In genomic region chr4:120049732-120050494, GRCh38 we compare ENCODE assay signal across 8 cellular contexts. TPM values are rescaled to one million over a fixed set of nuclear protein-coding genes. Genes with fewer than 3 reads are reported as not detected.
DNase-seq lines count a peak whose midpoint lies in the region; ATAC-seq and TF ChIP-seq lines count a peak whose summit lies in the region.

No MANE protein-coding gene starts in this region.

- POLR2A ChIA-PET in IMR-90 (lab: Charles Lee; ENCODE audit: unreplicated experiment): no interaction called here
- POLR2A ChIA-PET in RWPE1 (lab: Yijun Ruan, JAX; ENCODE audit: low non-redundant PET): no interaction called here

- peak overlapping the region; percentile 67 for H4K5ac ChIP-seq in IMR-90 (ENCODE audit: low read depth, low read length)

- peaks cover 15% of the 10 kb centered on the region; the same call in 1 of the 2 replicates for H3K36me3 ChIP-seq in DND-41 (ENCODE audit: insufficient read depth, low read length)
- H3K36me3 ChIP-seq in IMR-90 (ENCODE audit: control insufficient read depth, insufficient read depth, low read length): no peaks in the 10 kb centered on the region
- H3K36me3 ChIP-seq in neuronal stem cell (replicated peaks in 1 of 2; ENCODE audit: control insufficient read depth in 2 of 2, insufficient read depth in 2 of 2, low read length in 2 of 2): peaks cover 1 to 11% of the 10 kb centered on the region in 2 donors

- peak; percentile 96 for ATAC-seq in DND-41 (ENCODE audit: insufficient read depth, low read depth)
- ATAC-seq in GM21529 (IDR thresholded peaks at IDR 0.05; ENCODE audit: unreplicated experiment): peak; percentile 92
- ATAC-seq in IMR-90 (ENCODE audit: low read depth): peak; percentile 84

- TF ChIP-seq CTCF in DND-41 (IDR thresholded peaks at IDR 0.05; ENCODE audit: borderline replicate concordance, extremely low read depth, low read length, poor library complexity, severe bottlenecking): peak; percentile 86
- TF ChIP-seq CTCF in IMR-90 (conservative IDR thresholded peaks at IDR 0.05; ENCODE audit: low read depth, low read length): peak; percentile 87
- peak; percentile 86 for TF ChIP-seq CTCF in RWPE1 (conservative IDR thresholded peaks at IDR 0.05; ENCODE audit: low read depth)
- peak; percentile 88 for TF ChIP-seq CTCF in fibroblast of villous mesenchyme (IDR thresholded peaks at IDR 0.05; ENCODE audit: insufficient read depth, low read depth, low read length)

- DNase-seq in DND-41 (peak; percentile 72), IMR-90 (peak; percentile 92), RWPE1 (ENCODE audit: low spot score) (peak; percentile 50), fibroblast of villous mesenchyme (ENCODE audit: low read depth) (peak; percentile 90), neuronal stem cell (ENCODE audit: low spot score) (peak; percentile 74), stromal cell of bone marrow (ENCODE audit: low read depth) (peak; percentile 86)
- peak; percentile 55 for DNase-seq in activated T-helper 2 cell treated with anti-CD3 and anti-CD28 coated beads, Interferon-gamma antibody, Interleukin-2, Interleukin-4, amounts not matched to agents 10 μg/mL and 5 μg/mL and 100 μg/mL, durations not matched to agents 14 hours and 24 hours and 36 hours (ENCODE audit: low spot score)

- no peaks in the 10 kb centered on the region for H3K9me3 Mint-ChIP-seq in activated T-helper 2 cell treated with anti-CD3 and anti-CD28 coated beads, Interferon-gamma antibody, Interleukin-2, Interleukin-4, amounts not matched to agents 10 μg/mL and 5 μg/mL and 100 μg/mL, durations not matched to agents 14 hours and 24 hours and 36 hours

- H3K18ac ChIP-seq in IMR-90 (ENCODE audit: low read depth, low read length) (peak overlapping the region; percentile 52), neuronal stem cell (ENCODE audit: low read length) (no peak overlapping the region)

- CTCF ChIA-PET in IMR-90 (lab: Yijun Ruan, JAX) (interaction anchor here (0.7 to 1.5 kb wide), 2 partner anchors 299 to 421 kb away, joined by 3 to 8 read pairs; partner anchors contain the start of gene PDE5A), RWPE1 (lab: Yijun Ruan, JAX) (interaction anchor here (0.6 to 2.0 kb wide), 2 partner anchors 244 to 421 kb away, joined by 3 to 5 read pairs; partner anchors contain the start of gene PDE5A)

- no peaks in the 10 kb centered on the region for H3K9me3 ChIP-seq in DND-41 (ENCODE audit: insufficient read depth, low read length, severe bottlenecking)
- H3K9me3 ChIP-seq in IMR-90 (ENCODE audit: control insufficient read depth, insufficient read depth, low read length): no peaks in the 10 kb centered on the region
- H3K9me3 ChIP-seq in neuronal stem cell (replicated peaks in 1 of 2; ENCODE audit: control insufficient read depth in 2 of 2, insufficient read depth in 1 of 2, low read depth in 1 of 2, low read length in 2 of 2): no peaks in the 10 kb centered on the region

- H3K56ac ChIP-seq in IMR-90 (ENCODE audit: extremely low read depth, insufficient read depth, low read length): peak overlapping the region; percentile 64; the same call in 1 of the 2 replicates

- H2BK120ac ChIP-seq in IMR-90 (ENCODE audit: low read depth, low read length): peak overlapping the region; percentile 98
- no peak overlapping the region for H2BK120ac ChIP-seq in neuronal stem cell (ENCODE audit: low read depth, low read length)

- peaks cover 4% of the 10 kb centered on the region; the same call in 1 of the 2 replicates for H3K9me1 ChIP-seq in IMR-90 (ENCODE audit: insufficient read depth, low read length)

- H3K79me1 ChIP-seq in IMR-90 (ENCODE audit: low read depth in 1 of 2, low read length in 2 of 2) (peaks cover 0 to 14% of the 10 kb centered on the region in 2 experiments; a peak in 3 of 4 replicates), neuronal stem cell (ENCODE audit: low read depth, low read length) (no peaks in the 10 kb centered on the region)

- dilution Hi-C loops in IMR-90 (cut with HindIII; ENCODE audit: low sequenced_read_pairs, unreplicated experiment): no loop called here

- H3K23ac ChIP-seq in IMR-90 (ENCODE audit: low read depth, low read length): peak overlapping the region; percentile 85
- no peak overlapping the region for H3K23ac ChIP-seq in neuronal stem cell (ENCODE audit: low read depth, low read length, poor library complexity)

- H4K91ac ChIP-seq in IMR-90 (ENCODE audit: insufficient read depth, low read depth, low read length) (peak overlapping the region; percentile 88), neuronal stem cell (ENCODE audit: low read depth, low read length, poor library complexity) (no peak overlapping the region)

- no peak for TF ChIP-seq POLR2A in IMR-90 (IDR thresholded peaks at IDR 0.05; ENCODE audit: low read depth, low read length)

- TF ChIP-seq RAD21 in IMR-90 (IDR thresholded peaks at IDR 0.05; ENCODE audit: low read length): peak; percentile 95

- in situ Hi-C loops in IMR-90 (cut with MboI; ENCODE audit: low sequenced_read_pairs): loop anchor here (5.0 to 10.0 kb wide), 2 partner anchors 423 to 495 kb away; partner anchors contain the start of gene PDE5A

- H3K4ac ChIP-seq in IMR-90 (ENCODE audit: low read depth, low read length) (peak overlapping the region; percentile 93), neuronal stem cell (ENCODE audit: low read length) (no peak overlapping the region)

- peaks cover 1% of the 10 kb centered on the region for H3K36me3 Mint-ChIP-seq in activated T-helper 2 cell treated with anti-CD3 and anti-CD28 coated beads, Interferon-gamma antibody, Interleukin-2, Interleukin-4, amounts not matched to agents 10 μg/mL and 5 μg/mL and 100 μg/mL, durations not matched to agents 14 hours and 24 hours and 36 hours (ENCODE audit: low read depth)

- H2AK5ac ChIP-seq in IMR-90 (ENCODE audit: low read depth, low read length): peak overlapping the region; percentile 29; the same call in 1 of the 2 replicates
- no peak overlapping the region for H2AK5ac ChIP-seq in neuronal stem cell (ENCODE audit: low read depth, low read length)

- H2BK5ac ChIP-seq in IMR-90 (ENCODE audit: low read depth, low read length, poor library complexity, severe bottlenecking): peak overlapping the region; percentile 65
- H2BK5ac ChIP-seq in neuronal stem cell (ENCODE audit: low read length): no peak overlapping the region

- H3K79me2 ChIP-seq in DND-41 (ENCODE audit: insufficient read depth, low read length): no peaks in the 10 kb centered on the region

- 40% methylated on average over 6 of the region's 11 CpGs; no CpG with 5 or more reads in 1 of the 2 experiments for WGBS in IMR-90 (ENCODE audit: extremely low coverage in 2 of 2, insufficient read length in 1 of 2), 2 experiments
- no CpG with 5 or more reads among the region's 11 CpGs for WGBS in neuronal stem cell (ENCODE audit: extremely low coverage in 2 of 2, insufficient read length in 2 of 2, insufficient replicate concordance in 1 of 2), 2 donors

- peaks cover 4% of the 10 kb centered on the region for H3K4me1 Mint-ChIP-seq in activated T-helper 2 cell treated with anti-CD3 and anti-CD28 coated beads, Interferon-gamma antibody, Interleukin-2, Interleukin-4, amounts not matched to agents 10 μg/mL and 5 μg/mL and 100 μg/mL, durations not matched to agents 14 hours and 24 hours and 36 hours (ENCODE audit: low read depth)

- BruUV-seq in IMR-90 (replicated peaks; lab: Mats Ljungman, UMichigan): no TSS peak

- H4K8ac ChIP-seq in IMR-90 (ENCODE audit: low read depth in 2 of 2, low read length in 2 of 2) (peak overlapping the region; percentile 35 to 81; a peak in 3 of 4 replicates), neuronal stem cell (ENCODE audit: low read depth, low read length) (no peak overlapping the region)

- H3K9ac ChIP-seq in DND-41 (ENCODE audit: low read depth, low read length) (no peak overlapping the region), IMR-90 (ENCODE audit: low read depth, low read length) (peak overlapping the region; percentile 50), neuronal stem cell (ENCODE audit: low read depth, low read length, poor library complexity) (no peak overlapping the region)

- peak overlapping the region; percentile 98 for H2BK20ac ChIP-seq in IMR-90 (ENCODE audit: low read depth, low read length)

- no peaks in the 10 kb centered on the region for H3K27me3 ChIP-seq in DND-41 (ENCODE audit: insufficient read depth, low read length, poor library complexity)
- H3K27me3 ChIP-seq in IMR-90 (ENCODE audit: control insufficient read depth, insufficient read depth, low read length): no peaks in the 10 kb centered on the region
- no peaks in the 10 kb centered on the region for H3K27me3 ChIP-seq in neuronal stem cell (ENCODE audit: control insufficient read depth in 3 of 3, insufficient read depth in 3 of 3, low read depth in 1 of 3, low read length in 3 of 3)

- no peak overlapping the region for H3K27ac Mint-ChIP-seq in activated T-helper 2 cell treated with anti-CD3 and anti-CD28 coated beads, Interferon-gamma antibody, Interleukin-2, Interleukin-4, amounts not matched to agents 10 μg/mL and 5 μg/mL and 100 μg/mL, durations not matched to agents 14 hours and 24 hours and 36 hours

- H3K27ac ChIP-seq in DND-41 (ENCODE audit: low read length) (no peak overlapping the region), IMR-90 (ENCODE audit: insufficient read depth, low read length) (peak overlapping the region; percentile 85), RWPE1 (no peak overlapping the region), neuronal stem cell (replicated peaks; ENCODE audit: low read length) (no peak overlapping the region)

- H3K27me3 Mint-ChIP-seq in activated T-helper 2 cell treated with anti-CD3 and anti-CD28 coated beads, Interferon-gamma antibody, Interleukin-2, Interleukin-4, amounts not matched to agents 10 μg/mL and 5 μg/mL and 100 μg/mL, durations not matched to agents 14 hours and 24 hours and 36 hours (ENCODE audit: low read depth): no peaks in the 10 kb centered on the region

- peak overlapping the region; percentile 91 for H2AK9ac ChIP-seq in IMR-90 (replicated peaks; ENCODE audit: low read depth, low read length, poor library complexity)

- H2AFZ ChIP-seq in DND-41 (ENCODE audit: low read depth, low read length): 0 out of 2 replicates have a peak overlapping the region, but pooled peaks have one; percentile 38
- H2AFZ ChIP-seq in IMR-90 (replicated peaks; ENCODE audit: low read length, poor library complexity): peak overlapping the region; percentile 84
- H2AFZ ChIP-seq in neuronal stem cell (ENCODE audit: low read length): peak overlapping the region; percentile 73

- H3K4me2 ChIP-seq in DND-41 (ENCODE audit: insufficient read depth, low read length) (no peak overlapping the region), IMR-90 (ENCODE audit: low read depth, low read length) (peak overlapping the region; percentile 64), neuronal stem cell (ENCODE audit: insufficient read depth, low read length, poor library complexity, severe bottlenecking) (no peak overlapping the region)

- H2BK12ac ChIP-seq in neuronal stem cell (ENCODE audit: low read length): no peak overlapping the region

- H2BK15ac ChIP-seq in IMR-90 (ENCODE audit: low read depth, low read length) (peak overlapping the region; percentile 87; the same call in 2 of the 3 replicates), neuronal stem cell (ENCODE audit: low read length) (no peak overlapping the region)

- intact Hi-C loops in IMR-90 (cut with micrococcal nuclease): loop anchor here (1.0 to 10.0 kb wide), 5 partner anchors 315 to 1069 kb away; no protein-coding TSS in a partner anchor
- intact Hi-C loops in activated T-helper 2 cell treated with anti-CD3 and anti-CD28 coated beads, Interferon-gamma antibody, Interleukin-2, Interleukin-4, amounts not matched to agents 10 μg/mL and 5 μg/mL and 100 μg/mL, durations not matched to agents 14 hours and 24 hours and 36 hours (cut with micrococcal nuclease): loop anchor here (1.0 to 5.0 kb wide), 3 partner anchors 16 to 738 kb away; partner anchors contain the start of gene MAD2L1

- H3K4me3 Mint-ChIP-seq in activated T-helper 2 cell treated with anti-CD3 and anti-CD28 coated beads, Interferon-gamma antibody, Interleukin-2, Interleukin-4, amounts not matched to agents 10 μg/mL and 5 μg/mL and 100 μg/mL, durations not matched to agents 14 hours and 24 hours and 36 hours (ENCODE audit: low read depth): no peak overlapping the region

- H3K4me1 ChIP-seq in DND-41 (ENCODE audit: insufficient read depth, low read length) (0 out of 2 replicates have a peak, but pooled peaks cover 2% of the 10 kb centered on the region), IMR-90 (ENCODE audit: control insufficient read depth, insufficient read depth, low read length) (peaks cover 4% of the 10 kb centered on the region), neuronal stem cell (ENCODE audit: control insufficient read depth in 2 of 2, insufficient read depth in 1 of 2, low read depth in 1 of 2, low read length in 2 of 2) (no peaks in the 10 kb centered on the region)

- H3K14ac ChIP-seq in IMR-90 (replicated peaks; ENCODE audit: low read depth, low read length) (peak overlapping the region; percentile 88), neuronal stem cell (ENCODE audit: low read length) (no peak overlapping the region)

- H3K4me3 ChIP-seq in DND-41 (ENCODE audit: low read depth in 1 of 2, low read length in 2 of 2) (no peak overlapping the region), IMR-90 (ENCODE audit: insufficient read depth, low read depth, low read length) (peak overlapping the region; percentile 21; the same call in 1 of the 2 replicates), fibroblast of villous mesenchyme (ENCODE audit: low read depth, low read length) (peak overlapping the region; percentile 57), neuronal stem cell (ENCODE audit: low read length in 2 of 2) (no peak overlapping the region)

- peaks cover 3% of the 10 kb centered on the region; the same call in 1 of the 2 replicates for H4K20me1 ChIP-seq in DND-41 (ENCODE audit: insufficient read depth, low read length)
- H4K20me1 ChIP-seq in IMR-90 (ENCODE audit: insufficient read depth, low read length): no peaks in the 10 kb centered on the region

RNA-seq across cellular contexts. Expression of gene MAD2L1, which starts 16.7 kb away (rescaled TPM):
- 13.6 and 32.2 TPM in 2 replicates for total RNA-seq in IMR-90 (2012; rRNA removed)
- 15.2 and 19.0 TPM in 2 replicates for polyA plus RNA-seq in IMR-90 (2012; rRNA removed)
- 1.3 and 2.1 TPM in 2 replicates for polyA plus RNA-seq in IMR-90 (2012; cell fraction: cytosol; rRNA removed)
- polyA plus RNA-seq in IMR-90 (2012; cell fraction: nucleus; rRNA removed; ENCODE audit: low replicate concordance): 0.81 and 3.5 TPM in 2 replicates
- 68.7 and 70.8 TPM in 2 replicates for total RNA-seq in activated T-helper 2 cell treated with anti-CD3 and anti-CD28 coated beads, Interferon-gamma antibody, Interleukin-2, Interleukin-4, amounts not matched to agents 10 μg/mL and 5 μg/mL and 100 μg/mL, durations not matched to agents 14 hours and 24 hours and 36 hours
- total RNA-seq in fibroblast of villous mesenchyme: 13.5 and 31.1 TPM in 2 replicates
- polyA plus RNA-seq in neuronal stem cell (2013, experiment 1 of 2): 77.0 TPM
- 81.3 TPM for polyA plus RNA-seq in neuronal stem cell (2013, experiment 2 of 2)

Comparison
In these comparisons a context has a peak if more than half of its experiments do, and no peak if none do; other contexts are left out.
1. H3K4me3 ChIP-seq: peak in IMR-90 (single experiment) and fibroblast of villous mesenchyme (single experiment); none in DND-41 (0 of 2) and neuronal stem cell (0 of 2).
2. Peak in every context shown above with its lines, with median percentiles within 50 percentile points of each other: ATAC-seq, DNase-seq, H2AFZ ChIP-seq and CTCF ChIP-seq.